Comparison of ENCODE assay signal across 12 cellular contexts in the genomic region with DNA sequence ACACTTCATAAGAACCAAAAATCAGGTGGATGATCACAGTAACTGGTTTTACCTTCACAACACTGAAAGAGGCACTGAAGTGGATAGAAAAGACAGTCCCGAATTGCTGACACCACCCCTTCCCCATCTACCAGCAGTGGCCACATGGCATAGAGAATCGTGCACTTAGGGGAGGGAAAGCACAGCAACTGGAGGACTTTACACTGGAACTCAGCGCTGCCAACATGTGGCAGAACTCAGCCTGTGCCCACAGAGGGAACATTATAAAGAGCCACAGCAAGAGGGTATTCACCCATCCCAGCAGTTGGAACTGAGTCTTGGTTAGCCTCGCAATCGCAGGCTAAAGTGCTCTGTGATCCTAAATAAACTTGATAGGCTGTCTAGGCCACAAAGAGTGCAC. TPM values are rescaled to one million over a fixed set of nuclear protein-coding genes. Genes with fewer than 3 reads are reported as not detected.
DNase-seq lines count a peak whose midpoint lies in the region; ATAC-seq and TF ChIP-seq lines count a peak whose summit lies in the region.
"Had no signal": no experiment of that assay in that cellular context is flagged by ENCODE, and none has a peak within 500 bp of the region (broad histone marks: within the 10 kb centered on the region; RNA-seq: fewer than 3 reads in every experiment).

No MANE protein-coding gene starts in this region.

- no peaks in the 10 kb centered on the region for H3K4me1 ChIP-seq in upper lobe of right lung
- H3K4me1 ChIP-seq: heart left ventricle had no signal

- no peaks in the 10 kb centered on the region for H3K9me3 ChIP-seq in upper lobe of right lung
- H3K9me3 ChIP-seq: heart left ventricle had no signal

- no peak overlapping the region for H3K27ac Mint-ChIP-seq in activated naive CD4-positive, alpha-beta T cell treated with anti-CD3 and anti-CD28 coated beads for 36 hours
- no peak overlapping the region for H3K27ac Mint-ChIP-seq in activated naive CD4-positive, alpha-beta T cell treated with anti-CD3 and anti-CD28 coated beads, Interleukin-2, amount 50 U/mL, for 72 hours
- no peak overlapping the region for H3K27ac Mint-ChIP-seq in activated naive CD8-positive, alpha-beta T cell treated with anti-CD3 and anti-CD28 coated beads for 36 hours

- H3K27me3 ChIP-seq in upper lobe of right lung, result peaks cover 12% of the 10 kb centered on the region

- DNase-seq in activated naive CD4-positive, alpha-beta T cell treated with anti-CD3 and anti-CD28 coated beads for 36 hours, result peak; percentile 15
- no peak for DNase-seq in activated naive CD4-positive, alpha-beta T cell treated with anti-CD3 and anti-CD28 coated beads, Interleukin-2, amount 50 U/mL, for 72 hours (ENCODE audit: low spot score in 2 of 2)
- DNase-seq in MV-4-11 (lab: John Stamatoyannopoulos, UW) (peak; percentile 48), cardiac fibroblast (ENCODE audit: low read depth in 2 of 2) (no peak), upper lobe of right lung (no peak), amniotic stem cell (lab: John Stamatoyannopoulos, UW) (no peak)
- no peak for DNase-seq in activated naive CD4-positive, alpha-beta T cell (lab: John Stamatoyannopoulos, UW)
- no peak for DNase-seq in activated naive CD8-positive, alpha-beta T cell treated with anti-CD3 and anti-CD28 coated beads for 36 hours
- DNase-seq: activated T-cell treated with anti-CD3 and anti-CD28 coated beads, Interleukin-2, amount 50 U/mL, for 48 hours; heart left ventricle had no signal

- no peaks in the 10 kb centered on the region for H3K36me3 ChIP-seq in upper lobe of right lung
- H3K36me3 ChIP-seq: heart left ventricle had no signal

- no peaks in the 10 kb centered on the region for H3K36me3 Mint-ChIP-seq in activated naive CD4-positive, alpha-beta T cell treated with anti-CD3 and anti-CD28 coated beads for 36 hours (ENCODE audit: low read depth)
- no peaks in the 10 kb centered on the region for H3K36me3 Mint-ChIP-seq in activated naive CD4-positive, alpha-beta T cell treated with anti-CD3 and anti-CD28 coated beads, Interleukin-2, amount 50 U/mL, for 72 hours
- no peaks in the 10 kb centered on the region for H3K36me3 Mint-ChIP-seq in activated naive CD8-positive, alpha-beta T cell treated with anti-CD3 and anti-CD28 coated beads for 36 hours

- ATAC-seq in activated naive CD4-positive, alpha-beta T cell treated with anti-CD3 and anti-CD28 coated beads, Interleukin-2, amount 50 U/mL, for 72 hours, result no peak
- ATAC-seq in upper lobe of right lung, result peak; percentile 21
- ATAC-seq: heart left ventricle had no signal

- intact Hi-C loops in activated naive CD4-positive, alpha-beta T cell treated with anti-CD3 and anti-CD28 coated beads for 36 hours (cut with micrococcal nuclease), result no loop called here
- intact Hi-C loops in upper lobe of right lung (cut with DNase I), result no loop called here

- H3K4me3 ChIP-seq in cardiac fibroblast (replicated peaks in 1 of 2; ENCODE audit: low read depth in 2 of 2, low read length in 2 of 2) (no peak overlapping the region), upper lobe of right lung (no peak overlapping the region)
- H3K4me3 ChIP-seq: coronary artery, heart left ventricle had no signal

- no peak overlapping the region for H3K4me3 Mint-ChIP-seq in activated naive CD4-positive, alpha-beta T cell treated with anti-CD3 and anti-CD28 coated beads for 36 hours
- no peak overlapping the region for H3K4me3 Mint-ChIP-seq in activated naive CD8-positive, alpha-beta T cell treated with anti-CD3 and anti-CD28 coated beads for 36 hours

- H3K27me3 Mint-ChIP-seq in activated naive CD4-positive, alpha-beta T cell treated with anti-CD3 and anti-CD28 coated beads for 36 hours (ENCODE audit: low read depth), result peaks cover 20% of the 10 kb centered on the region
- H3K27me3 Mint-ChIP-seq in activated naive CD8-positive, alpha-beta T cell treated with anti-CD3 and anti-CD28 coated beads for 36 hours, result peaks cover 56% of the 10 kb centered on the region

- no peak overlapping the region for H3K27ac ChIP-seq in upper lobe of right lung
- H3K27ac ChIP-seq: C4-2B, coronary artery, heart left ventricle had no signal

- peaks cover under 1% of the 10 kb centered on the region for H3K9me3 Mint-ChIP-seq in activated naive CD4-positive, alpha-beta T cell treated with anti-CD3 and anti-CD28 coated beads for 36 hours
- no peaks in the 10 kb centered on the region for H3K9me3 Mint-ChIP-seq in activated naive CD4-positive, alpha-beta T cell treated with anti-CD3 and anti-CD28 coated beads, Interleukin-2, amount 50 U/mL, for 72 hours
- H3K9me3 Mint-ChIP-seq in activated naive CD8-positive, alpha-beta T cell treated with anti-CD3 and anti-CD28 coated beads for 36 hours, result no peaks in the 10 kb centered on the region

- TF ChIP-seq CTCF in cardiac fibroblast (IDR thresholded peaks at IDR 0.05; ENCODE audit: low read depth, low read length), result peak; percentile 7
- TF ChIP-seq CTCF in upper lobe of right lung (IDR thresholded peaks at IDR 0.05), result no peak

- CTCF ChIA-PET in activated naive CD4-positive, alpha-beta T cell treated with anti-CD3 and anti-CD28 coated beads for 36 hours (lab: Charles Lee), result no interaction called here

- H3K4me1 Mint-ChIP-seq in activated naive CD4-positive, alpha-beta T cell treated with anti-CD3 and anti-CD28 coated beads for 36 hours (ENCODE audit: low read depth), result no peaks in the 10 kb centered on the region
- H3K4me1 Mint-ChIP-seq in activated naive CD8-positive, alpha-beta T cell treated with anti-CD3 and anti-CD28 coated beads for 36 hours, result no peaks in the 10 kb centered on the region

RNA-seq across cellular contexts. Expression of a gene that starts 6.5 kb away (rescaled TPM):
- 10 to 100 TPM; 13.6 to 17.4 TPM for total RNA-seq in activated naive CD4-positive, alpha-beta T cell treated with anti-CD3 and anti-CD28 coated beads for 36 hours
- total RNA-seq in activated naive CD4-positive, alpha-beta T cell treated with anti-CD3 and anti-CD28 coated beads, Interleukin-2, amount 50 U/mL, for 72 hours, result 10 to 100 TPM in 1 of 2 donors, 1 to 10 TPM in 1; 8.5 to 21.3 TPM
- 12.9 TPM for total RNA-seq in upper lobe of right lung
- total RNA-seq in activated naive CD8-positive, alpha-beta T cell treated with anti-CD3 and anti-CD28 coated beads for 36 hours, result 10 to 100 TPM; 15.9 to 17.1 TPM

RNA-seq across cellular contexts. Expression of a gene that starts 50.0 kb away (rescaled TPM):
- total RNA-seq in activated naive CD4-positive, alpha-beta T cell treated with anti-CD3 and anti-CD28 coated beads for 36 hours, result 10 to 100 TPM; 43.8 to 46.2 TPM
- total RNA-seq in activated naive CD4-positive, alpha-beta T cell treated with anti-CD3 and anti-CD28 coated beads, Interleukin-2, amount 50 U/mL, for 72 hours, result 10 to 100 TPM; 50.8 to 64.7 TPM
- 56.0 TPM for total RNA-seq in upper lobe of right lung
- total RNA-seq in activated naive CD8-positive, alpha-beta T cell treated with anti-CD3 and anti-CD28 coated beads for 36 hours, result 10 to 100 TPM; 47.5 to 52.3 TPM

Comparison
In these comparisons a context has a peak if more than half of its experiments do, and no peak if none do; other contexts are left out.
1. DNase-seq: peak in activated naive CD4-positive, alpha-beta T cell treated with anti-CD3 and anti-CD28 coated beads for 36 hours (single experiment) and MV-4-11 (single experiment); none in activated naive CD4-positive, alpha-beta T cell treated with anti-CD3 and anti-CD28 coated beads, Interleukin-2, amount 50 U/mL, for 72 hours (0 of 2), cardiac fibroblast (0 of 2), upper lobe of right lung (single experiment), activated naive CD4-positive, alpha-beta T cell (0 of 4), amniotic stem cell (single experiment) and activated naive CD8-positive, alpha-beta T cell treated with anti-CD3 and anti-CD28 coated beads for 36 hours (single experiment).